ENCODE assay signal across 8 cellular contexts in the genomic region with DNA sequence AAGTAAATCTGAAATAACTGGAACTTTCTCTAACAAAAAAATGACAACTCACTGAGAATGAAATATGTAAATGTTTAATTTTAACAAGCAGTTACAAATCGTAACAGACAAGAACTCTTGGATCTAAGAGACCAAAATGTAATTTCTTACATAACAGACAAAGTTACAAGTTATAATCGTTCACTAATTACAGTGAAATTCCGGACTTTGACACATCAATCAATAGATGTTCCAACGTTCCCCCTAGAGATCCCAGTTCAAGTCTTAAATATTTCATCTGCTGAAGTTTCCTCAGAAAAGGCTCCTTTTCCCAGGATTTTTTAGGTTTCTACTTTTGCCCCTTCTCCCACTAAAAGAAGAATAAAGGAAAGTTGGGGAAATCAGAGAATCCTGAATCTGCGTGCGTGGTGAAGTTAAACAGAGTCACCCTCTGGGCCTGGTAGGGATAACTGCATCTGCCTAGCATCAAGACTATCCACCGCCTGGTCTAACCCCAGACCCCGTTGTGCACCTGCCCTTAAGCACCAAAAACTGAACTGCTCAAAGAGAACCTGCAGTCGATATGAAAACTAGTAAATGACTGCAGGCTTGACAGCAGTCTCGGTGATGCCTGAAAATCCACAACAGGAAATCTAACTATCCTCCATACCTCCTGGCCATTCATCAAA. TPM values are rescaled to one million over a fixed set of nuclear protein-coding genes. Genes with fewer than 3 reads are reported as not detected.
DNase-seq lines count a peak whose midpoint lies in the region; ATAC-seq, FAIRE-seq and TF ChIP-seq lines count a peak whose summit lies in the region.

No MANE protein-coding gene starts in this region.

- no peak overlapping the region for H2BK120ac ChIP-seq in H1 (replicated peaks; ENCODE audit: low read depth, low read length)

- H2BK12ac ChIP-seq in H1 (ENCODE audit: low read depth, low read length) = peak overlapping the region; percentile 13

- peak overlapping the region; percentile 36 for H3K4ac ChIP-seq in H1 (replicated peaks; ENCODE audit: insufficient read length, low read depth, low read length)

- H3K4me2 ChIP-seq in SU-DHL-6 (ENCODE audit: low read depth, low read length, poor library complexity, severe bottlenecking) (peak overlapping the region; percentile 65), H1 (ENCODE audit: insufficient read depth in 1 of 2, low read depth in 2 of 2, low read length in 2 of 2) (peak overlapping the region; percentile 82 to 90)

- H3K79me1 ChIP-seq in H1 (ENCODE audit: low read depth, low read length) = no peaks in the 10 kb centered on the region

- H2BK20ac ChIP-seq in H1 (ENCODE audit: low read length) = 0 out of 2 replicates have a peak overlapping the region, but pooled peaks have one; percentile 9

- no peak overlapping the region for H3K23ac ChIP-seq in H1 (ENCODE audit: insufficient read length)

- no peak overlapping the region for H2AFZ ChIP-seq in SU-DHL-6 (ENCODE audit: low read depth, low read length, severe bottlenecking)
- peak overlapping the region; percentile 86 for H2AFZ ChIP-seq in H1 (ENCODE audit: low read length)

- peak overlapping the region; percentile 38; the same call in 1 of the 2 replicates for H3K18ac ChIP-seq in H1 (ENCODE audit: extremely low read depth, low read length)

- peaks cover 17% of the 10 kb centered on the region for H3K23me2 ChIP-seq in H1 (ENCODE audit: low read depth, low read length)

- H3K56ac ChIP-seq in H1 (replicated peaks; ENCODE audit: insufficient read length, low read depth, low read length) = no peak overlapping the region

- H3K4me1 ChIP-seq in H1 (replicated peaks in 1 of 4; ENCODE audit: control insufficient read depth in 3 of 4, insufficient read depth in 4 of 4, low read length in 3 of 4) = peaks cover 0 to 8% (median 5%) of the 10 kb centered on the region in 4 experiments; a peak in 5 of 7 replicates

- no peaks in the 10 kb centered on the region for H3K9me3 Mint-ChIP-seq in nephron

- WGBS in H1 (ENCODE audit: extremely low coverage in 1 of 2, insufficient coverage in 1 of 2, insufficient read length in 1 of 2, insufficient replicate concordance in 2 of 2, low coverage in 1 of 2, low lambda C conversion rate in 2 of 2, missing lambda C conversion rate in 1 of 2), 2 experiments = 53% methylated on average over 10 of the region's 10 CpGs; no CpG with 5 or more reads in 1 of the 2 experiments

- peak; percentile 28 to 38; a peak in 2 of 4 replicates for TF ChIP-seq RAD21 in H1 (IDR thresholded peaks at IDR 0.05 in 1 of 2, conservative IDR thresholded peaks at IDR 0.05 in 1 of 2; ENCODE audit: low read depth in 2 of 2, low read length in 2 of 2)

- TF ChIP-seq EP300 in H1 (IDR thresholded peaks at IDR 0.05; ENCODE audit: borderline replicate concordance in 1 of 2, low read depth in 2 of 2, low read length in 2 of 2) = no peak

- H2BK15ac ChIP-seq in H1 (ENCODE audit: low read length) = no peak overlapping the region; the same call in 1 of the 2 replicates

- peak overlapping the region; percentile 95 for H3K4me3 ChIP-seq in BJ (ENCODE audit: low read depth, low read length)
- H3K4me3 ChIP-seq in SU-DHL-6 (ENCODE audit: insufficient read depth, low read length, poor library complexity, severe bottlenecking) = peak overlapping the region; percentile 97
- peak overlapping the region; percentile 65 to 93 (median 80) for H3K4me3 ChIP-seq in H1 (ENCODE audit: extremely low read depth in 1 of 4, insufficient read depth in 2 of 4, low read depth in 3 of 4, low read length in 4 of 4)

- no peak overlapping the region for H2BK5ac ChIP-seq in H1 (ENCODE audit: low read depth, low read length)

- peaks cover 58% of the 10 kb centered on the region for H3K79me2 ChIP-seq in SU-DHL-6 (ENCODE audit: insufficient read depth, low read length)
- peaks cover 0 to 71% of the 10 kb centered on the region in 2 experiments; a peak in 3 of 4 replicates for H3K79me2 ChIP-seq in H1 (ENCODE audit: control insufficient read depth in 1 of 2, insufficient read depth in 2 of 2, low read length in 2 of 2)

- H3K9me3 ChIP-seq in SU-DHL-6 (ENCODE audit: insufficient read depth, low read length) (no peaks in the 10 kb centered on the region), H1 (ENCODE audit: insufficient read depth in 2 of 2, low read depth in 1 of 2, low read length in 1 of 2) (no peaks in the 10 kb centered on the region)

- H3K4me1 Mint-ChIP-seq in nephron = peaks cover 22% of the 10 kb centered on the region

- H3K36me3 ChIP-seq in BJ (ENCODE audit: control insufficient read depth, insufficient read depth, low read length) (no peaks in the 10 kb centered on the region), SU-DHL-6 (ENCODE audit: low read length) (no peaks in the 10 kb centered on the region), H1 (ENCODE audit: control insufficient read depth in 2 of 4, insufficient read depth in 4 of 4, low read length in 3 of 4) (no peaks in the 10 kb centered on the region)

- H3K27ac ChIP-seq in SU-DHL-6 (ENCODE audit: low read depth, low read length) (peak overlapping the region; percentile 62), H1 (ENCODE audit: low read depth, low read length) (no peak overlapping the region)

- no peak overlapping the region for H4K5ac ChIP-seq in H1 (ENCODE audit: insufficient read length, low read depth, low read length)

- POLR2A ChIA-PET in BJ (lab: Charles Lee) = no interaction called here
- POLR2A ChIA-PET in H1 (lab: Charles Lee; ENCODE audit: partially characterized antibody) = interaction anchor here (0.6 to 1.0 kb wide), 2 partner anchors 31 to 1558 kb away, joined by 3 to 4 read pairs; no protein-coding TSS in a partner anchor

- H4K8ac ChIP-seq in H1 (ENCODE audit: extremely low read depth, insufficient read depth, low read length) = no peak overlapping the region

- H3K9ac ChIP-seq in SU-DHL-6 (ENCODE audit: low read length) = peak overlapping the region; percentile 80
- H3K9ac ChIP-seq in H1 (replicated peaks in 1 of 4; ENCODE audit: extremely low read depth in 1 of 4, low read depth in 3 of 4, low read length in 3 of 4) = peak overlapping the region in 2 of 4 experiments; percentile 51 to 52; a peak in 2 of 7 replicates

- no peak overlapping the region for H3K14ac ChIP-seq in H1 (ENCODE audit: insufficient read length)

- no peak for FAIRE-seq in H1 (lab: Jason Lieb, UNC)

- no peak for TF ChIP-seq POLR2A in H1 (IDR thresholded peaks at IDR 0.05; ENCODE audit: control extremely low read depth in 1 of 2, low read depth in 2 of 2, low read length in 2 of 2)

- H3K4me3 Mint-ChIP-seq in nephron = peak overlapping the region; percentile 90 to 98 (median 95)

- H2AK5ac ChIP-seq in H1 (ENCODE audit: low read depth, low read length) = no peak overlapping the region

- H3F3A ChIP-seq in SU-DHL-6 (ENCODE audit: insufficient read depth) = peaks cover 20% of the 10 kb centered on the region

- no peak overlapping the region for H4K91ac ChIP-seq in H1 (replicated peaks; ENCODE audit: insufficient read length, low read length)

- H4K20me1 ChIP-seq in SU-DHL-6 (ENCODE audit: low read depth, low read length) (no peaks in the 10 kb centered on the region), H1 (replicated peaks in 1 of 2; ENCODE audit: control insufficient read depth in 1 of 2, insufficient read depth in 2 of 2, low read length in 2 of 2) (peaks cover 0 to 10% of the 10 kb centered on the region in 2 experiments)

- no peak for DNase-seq in BJ (ENCODE audit: low read depth)
- DNase-seq in GM19240 (ENCODE audit: insufficient read length, low spot score) = peak; percentile 24
- no peak for DNase-seq in H1 (ENCODE audit: low read depth in 1 of 2, low spot score in 2 of 2)
- no peak for DNase-seq in MV-4-11 (lab: John Stamatoyannopoulos, UW)

- no peak for TF ChIP-seq CTCF in BJ (IDR thresholded peaks at IDR 0.05; ENCODE audit: insufficient read depth, low read depth, low read length)
- TF ChIP-seq CTCF in SU-DHL-6 (IDR thresholded peaks at IDR 0.05; ENCODE audit: insufficient read depth, low read length, poor library complexity, severe bottlenecking) = no peak
- TF ChIP-seq CTCF in H1 (IDR thresholded peaks at IDR 0.05; ENCODE audit: control extremely low read depth in 1 of 3, insufficient read depth in 1 of 3, low read depth in 1 of 3, low read length in 3 of 3) = 0 out of 4 replicates have a peak, but pooled peaks of 1 of the 3 experiments have one; percentile 9
- TF ChIP-seq CTCF in nephron (IDR thresholded peaks at IDR 0.05; ENCODE audit: unreplicated experiment in 3 of 3) = no peak

- CTCF ChIA-PET in BJ (lab: Yijun Ruan, JAX) (no interaction called here), H1 (lab: Charles Lee; ENCODE audit: partially characterized antibody) (interaction anchor here (1.0 kb wide), 1 partner anchor 712 kb away, joined by 3 read pairs; no protein-coding TSS in a partner anchor)

- no peaks in the 10 kb centered on the region for H3K9me2 ChIP-seq in SU-DHL-6 (replicated peaks; ENCODE audit: insufficient read depth, low read length)

- H3K27me3 Mint-ChIP-seq in nephron (ENCODE audit: low read depth) = no peaks in the 10 kb centered on the region

- H3K27me3 ChIP-seq in BJ (ENCODE audit: control insufficient read depth, insufficient read depth, low read length) (no peaks in the 10 kb centered on the region), SU-DHL-6 (ENCODE audit: low read length) (no peaks in the 10 kb centered on the region), H1 (replicated peaks in 1 of 4; ENCODE audit: control insufficient read depth in 3 of 4, extremely low read depth in 1 of 4, insufficient read depth in 3 of 4, low read length in 3 of 4) (no peaks in the 10 kb centered on the region)

- H3K36me3 Mint-ChIP-seq in nephron (ENCODE audit: low read depth) = no peaks in the 10 kb centered on the region

- no peak for ATAC-seq in GM21447 (IDR thresholded peaks at IDR 0.05; ENCODE audit: unreplicated experiment)
- ATAC-seq in GM18861 (IDR thresholded peaks at IDR 0.05; ENCODE audit: unreplicated experiment) = no peak

- peak overlapping the region; percentile 93 to 98 (median 96) for H3K27ac Mint-ChIP-seq in nephron

TF ChIP-seq in H1, 55 proteins besides CTCF, POLR2A, EP300 and RAD21 (continues in another document):
- TF ChIP-seq EZH2 (IDR thresholded peaks at IDR 0.05; ENCODE audit: low read depth, low read length, severe bottlenecking) (no peak), SUZ12 (IDR thresholded peaks at IDR 0.05; ENCODE audit: low read length) (no peak), KDM1A (IDR thresholded peaks at IDR 0.05; ENCODE audit: borderline replicate concordance, low read length) (no peak)

RNA-seq across cellular contexts. Expression of a gene that starts 2.3 kb away (rescaled TPM):
- 28.3 and 28.7 TPM in 2 replicates for polyA plus RNA-seq in BJ (2011; rRNA removed)
- 17.4 and 23.1 TPM in 2 replicates for polyA minus RNA-seq in BJ (2011; rRNA and poly(A)+ RNA removed)
- 12.5 and 13.8 TPM in 2 replicates for total RNA-seq in H1 (2021; fragmentation: NEBNext Ultra II Directional; extraction: Animal tissue kit (Norgen Biotek cat#: 25700))
- 10.7 and 17.0 TPM in 2 replicates for polyA plus RNA-seq in H1 (2011; rRNA removed)
- 11.9 TPM for polyA plus RNA-seq in H1 (2011; cell fraction: cytosol; rRNA removed)
- polyA plus RNA-seq in H1 (2011; cell fraction: nucleus; rRNA removed) = 10.1 TPM
- polyA plus RNA-seq in H1 (2012, experiment 1 of 2) = 11.2 to 13.5 TPM (median 13.0 TPM) in 4 replicates
- polyA plus RNA-seq in H1 (2012, experiment 2 of 2) = 3.0 TPM
- polyA plus RNA-seq in H1 (2013, experiment 1 of 2) = 8.7 TPM
- 6.7 TPM for polyA plus RNA-seq in H1 (2013, experiment 2 of 2)
- 19.2 and 25.2 TPM in 2 replicates for polyA minus RNA-seq in H1 (2011; rRNA and poly(A)+ RNA removed)
- 19.8 TPM for polyA minus RNA-seq in H1 (2011; cell fraction: cytosol; rRNA and poly(A)+ RNA removed)
- 16.6 TPM for polyA minus RNA-seq in H1 (2011; cell fraction: nucleus; rRNA and poly(A)+ RNA removed)
